Comparison of ENCODE assay signal across 1 cellular context in genomic region chr7:132187869-132188789, GRCh38.
A peak's percentile ranks its signal among the peaks of the same experiment; 100 is the strongest.
TF ChIP-seq lines count a peak whose summit lies in the region.

No MANE protein-coding gene starts in this region.

TF ChIP-seq in H1, 55 proteins besides CTCF, POLR2A, EP300 and RAD21:
- no peak for TF ChIP-seq SRF (IDR thresholded peaks at IDR 0.05; ENCODE audit: low read depth, low read length)
- TF ChIP-seq EGR1 (IDR thresholded peaks at IDR 0.05; ENCODE audit: borderline replicate concordance, low read depth, low read length), result peak; percentile 3; the same call in 1 of the 2 replicates
- peak; percentile 32 for TF ChIP-seq TAF7 (optimal IDR thresholded peaks at IDR 0.05; ENCODE audit: borderline replicate concordance, low read depth, low read length)
- TF ChIP-seq NANOG (IDR thresholded peaks at IDR 0.05; ENCODE audit: insufficient read depth, low read depth, low read length, poor library complexity, severe bottlenecking), result peak; percentile 63
- TF ChIP-seq E2F6 (IDR thresholded peaks at IDR 0.05), result peak; percentile 61; the same call in 1 of the 2 replicates
- TF ChIP-seq TCF12 (IDR thresholded peaks at IDR 0.05; ENCODE audit: low read depth, low read length), result peak; percentile 98
- TF ChIP-seq ZNF274 (IDR thresholded peaks at IDR 0.05; ENCODE audit: borderline replicate concordance, extremely low read depth, low read length), result no peak
- TF ChIP-seq CHD2 (IDR thresholded peaks at IDR 0.05; ENCODE audit: low read length), result no peak; the same call in 1 of the 2 replicates
- TF ChIP-seq SP2 (IDR thresholded peaks at IDR 0.05; ENCODE audit: low read length), result no peak
- no peak for TF ChIP-seq KDM4A (IDR thresholded peaks at IDR 0.05; ENCODE audit: low read depth, low read length, severe bottlenecking)
- no peak; the same call in 1 of the 2 replicates for TF ChIP-seq ATF2 (IDR thresholded peaks at IDR 0.05; ENCODE audit: low read length)
- no peak for TF ChIP-seq USF2 (IDR thresholded peaks at IDR 0.05; ENCODE audit: low read length)
- TF ChIP-seq GABPA (IDR thresholded peaks at IDR 0.05; ENCODE audit: borderline replicate concordance, insufficient read depth, low read length), result no peak
- TF ChIP-seq SP4 (IDR thresholded peaks at IDR 0.05; ENCODE audit: low read length), result no peak
- TF ChIP-seq TBP (IDR thresholded peaks at IDR 0.05; ENCODE audit: low read depth, low read length), result no peak; the same call in 1 of the 2 replicates
- TF ChIP-seq HDAC2 (IDR thresholded peaks at IDR 0.05; ENCODE audit: borderline replicate concordance in 1 of 2, low read depth in 2 of 2, low read length in 2 of 2), result peak in 1 of 2 experiments; percentile 100; a peak in 1 of 4 replicates
- TF ChIP-seq JUN (IDR thresholded peaks at IDR 0.05; ENCODE audit: low read depth, low read length), result no peak
- peak; percentile 24; the same call in 1 of the 2 replicates for TF ChIP-seq YY1 (IDR thresholded peaks at IDR 0.05; ENCODE audit: low read depth, low read length)
- peak; percentile 53; the same call in 1 of the 2 replicates for TF ChIP-seq POU5F1 (IDR thresholded peaks at IDR 0.05; ENCODE audit: low read depth, low read length)
- TF ChIP-seq SIRT6 (IDR thresholded peaks at IDR 0.05; ENCODE audit: low read length), result no peak
- TF ChIP-seq JUND (IDR thresholded peaks at IDR 0.05; ENCODE audit: low read length), result 0 out of 2 replicates have a peak, but pooled peaks have one; percentile 4
- TF ChIP-seq EZH2 (IDR thresholded peaks at IDR 0.05; ENCODE audit: low read depth, low read length, severe bottlenecking), result no peak
- TF ChIP-seq SAP30 (IDR thresholded peaks at IDR 0.05; ENCODE audit: insufficient read depth, insufficient replicate concordance, low read length), result no peak
- TF ChIP-seq HDAC6 (IDR thresholded peaks at IDR 0.05; ENCODE audit: low read depth, low read length), result no peak
- peak; percentile 62 for TF ChIP-seq CHD7 (IDR thresholded peaks at IDR 0.05; ENCODE audit: insufficient replicate concordance, low read length)
- TF ChIP-seq CHD1 (IDR thresholded peaks at IDR 0.05; ENCODE audit: low read depth, low read length), result no peak
- no peak for TF ChIP-seq CTBP2 (IDR thresholded peaks at IDR 0.05; ENCODE audit: borderline replicate concordance, insufficient read depth, insufficient read length, low read length)
- TF ChIP-seq KDM5A (IDR thresholded peaks at IDR 0.05; ENCODE audit: low read length), result no peak
- TF ChIP-seq CBX8 (IDR thresholded peaks at IDR 0.05; ENCODE audit: borderline replicate concordance, low read depth, low read length), result no peak
- peak; percentile 80 to 84; a peak in 3 of 4 replicates for TF ChIP-seq SIN3A (conservative IDR thresholded peaks at IDR 0.05 in 1 of 2, IDR thresholded peaks at IDR 0.05 in 1 of 2; ENCODE audit: low read depth in 1 of 2, low read length in 2 of 2)
- TF ChIP-seq KDM1A (IDR thresholded peaks at IDR 0.05; ENCODE audit: borderline replicate concordance, low read length), result peak; percentile 99
- no peak for TF ChIP-seq NRF1 (IDR thresholded peaks at IDR 0.05; ENCODE audit: low read depth, low read length)
- no peak for TF ChIP-seq PHF8 (conservative IDR thresholded peaks at IDR 0.05; ENCODE audit: low read depth, low read length)
- TF ChIP-seq RFX5 (IDR thresholded peaks at IDR 0.05; ENCODE audit: borderline replicate concordance, low read depth, low read length), result no peak
- TF ChIP-seq SP1 (IDR thresholded peaks at IDR 0.05; ENCODE audit: low read depth, low read length), result peak; percentile 90
- TF ChIP-seq RBBP5 (IDR thresholded peaks at IDR 0.05; ENCODE audit: borderline replicate concordance, low read depth, low read length), result no peak
- TF ChIP-seq MAX (IDR thresholded peaks at IDR 0.05), result peak; percentile 82
- TF ChIP-seq CEBPB (IDR thresholded peaks at IDR 0.05; ENCODE audit: low read depth, low read length), result no peak
- no peak for TF ChIP-seq CREB1 (IDR thresholded peaks at IDR 0.05)
- TF ChIP-seq BRCA1 (IDR thresholded peaks at IDR 0.05; ENCODE audit: low read depth, low read length), result no peak
- no peak for TF ChIP-seq GTF2F1 (IDR thresholded peaks at IDR 0.05; ENCODE audit: borderline replicate concordance, low read depth, low read length)
- peak; percentile 91 for TF ChIP-seq ASH2L (IDR thresholded peaks at IDR 0.05; ENCODE audit: low read length)
- TF ChIP-seq CBX5 (IDR thresholded peaks at IDR 0.05; ENCODE audit: low read depth, low read length), result no peak
- TF ChIP-seq TAF1 (IDR thresholded peaks at IDR 0.05; ENCODE audit: low read depth, low read length), result no peak
- TF ChIP-seq TEAD4 (IDR thresholded peaks at IDR 0.05; ENCODE audit: low read depth, low read length), result no peak
TF ChIP-seq in H1: peak in this region for 15.
